ENCODE assay signal across 1 cellular context in the genomic region with DNA sequence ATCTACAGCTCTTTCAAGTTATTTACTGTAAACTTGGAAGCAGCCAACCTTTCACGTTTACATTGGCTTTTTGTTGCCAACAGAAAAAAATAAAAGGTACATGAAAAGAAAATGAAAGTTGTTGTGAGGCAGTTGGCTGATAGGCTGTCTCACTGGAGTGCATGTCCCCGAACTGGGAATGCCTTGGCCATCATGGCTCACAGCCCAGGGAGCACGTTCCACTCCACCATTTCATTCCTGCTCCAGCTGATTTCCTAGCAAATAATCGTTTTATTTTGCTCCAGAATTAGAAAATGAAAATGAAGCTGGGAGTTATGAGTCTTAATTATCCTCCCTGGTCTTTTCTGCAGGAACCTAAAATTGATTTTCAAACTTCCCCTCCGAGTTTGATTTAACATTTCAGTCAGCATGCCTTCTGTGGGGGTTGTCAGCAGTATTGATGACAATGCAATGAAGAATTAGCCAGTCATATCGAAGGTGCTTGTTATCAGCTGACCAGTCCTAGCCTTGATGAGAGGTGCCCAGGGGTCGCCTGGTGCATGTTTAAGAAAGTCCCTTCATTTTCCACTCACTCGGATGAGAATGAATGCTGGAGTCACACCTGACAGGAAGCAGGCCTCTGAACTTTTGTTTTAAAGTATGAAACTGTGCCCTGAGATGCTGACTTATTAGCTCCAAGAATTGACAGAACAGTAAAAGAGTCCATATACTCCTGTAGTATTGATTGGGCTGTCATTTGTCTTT.
TF ChIP-seq lines count a peak whose summit lies in the region.

No MANE protein-coding gene starts in this region.

TF ChIP-seq in H1, 55 proteins besides CTCF, POLR2A, EP300 and RAD21 (continued from another document):
- TF ChIP-seq SIRT6 (IDR thresholded peaks at IDR 0.05; ENCODE audit: low read length): no peak
- TF ChIP-seq SP1 (IDR thresholded peaks at IDR 0.05; ENCODE audit: low read depth, low read length): no peak
- TF ChIP-seq BCL11A (IDR thresholded peaks at IDR 0.05; ENCODE audit: low read depth in 2 of 2, low read length in 2 of 2): no peak
- no peak for TF ChIP-seq PHF8 (conservative IDR thresholded peaks at IDR 0.05; ENCODE audit: low read depth, low read length)
- TF ChIP-seq ZNF274 (IDR thresholded peaks at IDR 0.05; ENCODE audit: borderline replicate concordance, extremely low read depth, low read length): no peak
- TF ChIP-seq, protein P1, sequence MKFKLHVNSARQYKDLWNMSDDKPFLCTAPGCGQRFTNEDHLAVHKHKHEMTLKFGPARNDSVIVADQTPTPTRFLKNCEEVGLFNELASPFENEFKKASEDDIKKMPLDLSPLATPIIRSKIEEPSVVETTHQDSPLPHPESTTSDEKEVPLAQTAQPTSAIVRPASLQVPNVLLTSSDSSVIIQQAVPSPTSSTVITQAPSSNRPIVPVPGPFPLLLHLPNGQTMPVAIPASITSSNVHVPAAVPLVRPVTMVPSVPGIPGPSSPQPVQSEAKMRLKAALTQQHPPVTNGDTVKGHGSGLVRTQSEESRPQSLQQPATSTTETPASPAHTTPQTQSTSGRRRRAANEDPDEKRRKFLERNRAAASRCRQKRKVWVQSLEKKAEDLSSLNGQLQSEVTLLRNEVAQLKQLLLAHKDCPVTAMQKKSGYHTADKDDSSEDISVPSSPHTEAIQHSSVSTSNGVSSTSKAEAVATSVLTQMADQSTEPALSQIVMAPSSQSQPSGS (IDR thresholded peaks at IDR 0.05; ENCODE audit: low read length): no peak
- TF ChIP-seq SUZ12 (IDR thresholded peaks at IDR 0.05; ENCODE audit: low read length): no peak
- no peak for TF ChIP-seq POLR2AphosphoS5 (IDR thresholded peaks at IDR 0.05; ENCODE audit: low read depth, low read length)
- TF ChIP-seq HDAC2 (IDR thresholded peaks at IDR 0.05; ENCODE audit: borderline replicate concordance in 1 of 2, low read depth in 2 of 2, low read length in 2 of 2): no peak
